27 cellular contexts compared by ENCODE assay signal in genomic region chr12:43964022-43964421, GRCh38.
DNase-seq lines count a peak whose midpoint lies in the region; FAIRE-seq and TF ChIP-seq lines count a peak whose summit lies in the region.
"Had no signal": no experiment of that assay in that cellular context is flagged by ENCODE, and none has a peak within 500 bp of the region (broad histone marks: within the 10 kb centered on the region; RNA-seq: fewer than 3 reads in every experiment).

No MANE protein-coding gene starts in this region.

- H3K9me3 ChIP-seq in HEK293 (ENCODE audit: control insufficient read depth, insufficient read depth, low read depth, low read length) (no peaks in the 10 kb centered on the region), colonic mucosa (no peaks in the 10 kb centered on the region)
- H3K9me3 ChIP-seq: A549, Caco-2 had no signal

- H3K27ac Mint-ChIP-seq in mesothelial cell of epicardium = peak overlapping the region; percentile 3
- H3K27ac Mint-ChIP-seq: B cell; CD4-positive, alpha-beta T cell; CD8-positive, alpha-beta T cell had no signal

- H3K9me3 Mint-ChIP-seq in mesothelial cell of epicardium = peaks cover 21% of the 10 kb centered on the region
- H3K9me3 Mint-ChIP-seq: CD4-positive, alpha-beta T cell had no signal

- H3K27me3 ChIP-seq in colonic mucosa = no peaks in the 10 kb centered on the region
- H3K27me3 ChIP-seq: BLaER1 treated with 17β-estradiol and CSF1 and Interleukin-3, amounts not matched to agents 10 nM and 100 nM had no signal

- peaks cover 17% of the 10 kb centered on the region for H3K36me3 Mint-ChIP-seq in mesothelial cell of epicardium

- H3K27ac ChIP-seq in HEK293 (ENCODE audit: extremely low read depth, low read depth, low read length) (no peak overlapping the region), colonic mucosa (no peak overlapping the region)
- H3K27ac ChIP-seq: 22Rv1; A549; BLaER1 treated with 17β-estradiol and CSF1 and Interleukin-3, amounts not matched to agents 10 nM and 100 nM; C4-2B had no signal

- DNase-seq in NCI-H2227 treated with DMSO at 0.1 percent for 48 hours (lab: John Stamatoyannopoulos, UW) (peak; percentile 15), SK-N-DZ (ENCODE audit: low spot score) (peak; percentile 62), mesothelial cell of epicardium (ENCODE audit: low spot score in 2 of 2, unreplicated experiment in 2 of 2) (no peak), colonic mucosa (no peak), HUDEP-2 (lab: John Stamatoyannopoulos, UW; ENCODE audit: unreplicated experiment in 76 of 76) (no peak), D721Med (ENCODE audit: insufficient read length, low spot score) (no peak)
- DNase-seq: AML-193; Caco-2; Calu3; CD4-positive, alpha-beta T cell; CD8-positive, alpha-beta T cell; DMS 273 treated with DMSO at 0.1 percent for 48 hours; DMS153; DMS53; DMS79; DND-41; EL; GDM1 had no signal

- H3K4me1 ChIP-seq in HEK293 (ENCODE audit: control insufficient read depth, insufficient read depth, low read length) (no peaks in the 10 kb centered on the region), colonic mucosa (no peaks in the 10 kb centered on the region)
- H3K4me1 ChIP-seq: A549; BLaER1 treated with 17β-estradiol and CSF1 and Interleukin-3, amounts not matched to agents 10 nM and 100 nM; Caco-2 had no signal

- FAIRE-seq in D721Med (lab: Jason Lieb, UNC) = no peak
- FAIRE-seq: A549, GM12878, GM12892, GM18507 had no signal

- no peak overlapping the region for H3K4me3 Mint-ChIP-seq in mesothelial cell of epicardium
- H3K4me3 Mint-ChIP-seq: B cell; CD4-positive, alpha-beta T cell; CD8-positive, alpha-beta T cell had no signal

- POLR2A ChIA-PET in HEK293 (lab: Yijun Ruan, JAX) = no interaction called here

- peaks cover 24% of the 10 kb centered on the region for H3K4me1 Mint-ChIP-seq in mesothelial cell of epicardium
- H3K4me1 Mint-ChIP-seq: B cell had no signal

- H3K36me3 ChIP-seq in HEK293 (ENCODE audit: control insufficient read depth in 2 of 2, insufficient read depth in 1 of 2, low read length in 2 of 2) (no peaks in the 10 kb centered on the region), colonic mucosa (no peaks in the 10 kb centered on the region)

- no peak overlapping the region for H3K4me3 ChIP-seq in HEK293 (ENCODE audit: low read depth, low read length)
- no peak overlapping the region for H3K4me3 ChIP-seq in colonic mucosa
- H3K4me3 ChIP-seq: A549; BLaER1 treated with 17β-estradiol and CSF1 and Interleukin-3, amounts not matched to agents 10 nM and 100 nM; GM12878 had no signal

- CTCF ChIA-PET in HEK293 (lab: Yijun Ruan, JAX) = interaction anchor here (0.6 kb wide), 1 partner anchor 1508 kb away, joined by 3 read pairs; no protein-coding TSS in a partner anchor

- H3K27me3 Mint-ChIP-seq in mesothelial cell of epicardium (ENCODE audit: low read depth) = no peaks in the 10 kb centered on the region
- H3K27me3 Mint-ChIP-seq: B cell; CD4-positive, alpha-beta T cell had no signal

- no peak for TF ChIP-seq CTCF in HEK293 (tag by site-specific recombination; IDR thresholded peaks at IDR 0.05)
- TF ChIP-seq CTCF in mesothelial cell of epicardium (IDR thresholded peaks at IDR 0.05; ENCODE audit: unreplicated experiment) = no peak
- no peak for TF ChIP-seq CTCF in colonic mucosa (IDR thresholded peaks at IDR 0.05)
- TF ChIP-seq CTCF in D721Med (IDR thresholded peaks at IDR 0.05; ENCODE audit: insufficient read depth, missing control alignments) = no peak

- intact Hi-C loops in colonic mucosa (cut with DNase I) = no loop called here

- H3K9ac ChIP-seq in colonic mucosa (ENCODE audit: low read depth in 2 of 2, low read length in 2 of 2) = no peak overlapping the region
- H3K9ac ChIP-seq: BLaER1 treated with 17β-estradiol and CSF1 and Interleukin-3, amounts not matched to agents 10 nM and 100 nM had no signal

TF ChIP-seq in HEK293, 187 proteins besides CTCF, POLR2A, EP300 and RAD21:
- TF ChIP-seq GLIS1 (tag by site-specific recombination; IDR thresholded peaks at IDR 0.05) = peak; percentile 76
- TF ChIP-seq, protein P1, sequence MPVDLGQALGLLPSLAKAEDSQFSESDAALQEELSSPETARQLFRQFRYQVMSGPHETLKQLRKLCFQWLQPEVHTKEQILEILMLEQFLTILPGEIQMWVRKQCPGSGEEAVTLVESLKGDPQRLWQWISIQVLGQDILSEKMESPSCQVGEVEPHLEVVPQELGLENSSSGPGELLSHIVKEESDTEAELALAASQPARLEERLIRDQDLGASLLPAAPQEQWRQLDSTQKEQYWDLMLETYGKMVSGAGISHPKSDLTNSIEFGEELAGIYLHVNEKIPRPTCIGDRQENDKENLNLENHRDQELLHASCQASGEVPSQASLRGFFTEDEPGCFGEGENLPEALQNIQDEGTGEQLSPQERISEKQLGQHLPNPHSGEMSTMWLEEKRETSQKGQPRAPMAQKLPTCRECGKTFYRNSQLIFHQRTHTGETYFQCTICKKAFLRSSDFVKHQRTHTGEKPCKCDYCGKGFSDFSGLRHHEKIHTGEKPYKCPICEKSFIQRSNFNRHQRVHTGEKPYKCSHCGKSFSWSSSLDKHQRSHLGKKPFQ (tag by site-specific recombination; IDR thresholded peaks at IDR 0.05) = no peak

Comparison
In these comparisons a context has a peak if more than half of its experiments do, and no peak if none do; other contexts are left out.
1. DNase-seq: peak in NCI-H2227 treated with DMSO at 0.1 percent for 48 hours (single experiment) and SK-N-DZ (single experiment); none in mesothelial cell of epicardium (0 of 2), colonic mucosa (single experiment), HUDEP-2 (0 of 76) and D721Med (single experiment).